9 cellular contexts compared by ENCODE assay signal in genomic region chr1:119475866-119476439, GRCh38. TPM values are rescaled to one million over a fixed set of nuclear protein-coding genes. Genes with fewer than 3 reads are reported as not detected.
DNase-seq lines count a peak whose midpoint lies in the region; ATAC-seq, FAIRE-seq and TF ChIP-seq lines count a peak whose summit lies in the region.
"Had no signal": no experiment of that assay in that cellular context is flagged by ENCODE, and none has a peak within 500 bp of the region (broad histone marks: within the 10 kb centered on the region; RNA-seq: fewer than 3 reads in every experiment).

No MANE protein-coding gene starts in this region.

- peak; percentile 74 for ATAC-seq in GM19324 (IDR thresholded peaks at IDR 0.05; ENCODE audit: low FRiP score, unreplicated experiment)
- no peak for ATAC-seq in HG02938 (IDR thresholded peaks at IDR 0.05; ENCODE audit: unreplicated experiment)

- H3K9ac ChIP-seq in mesenchymal stem cell (ENCODE audit: low read length) = no peak overlapping the region

- no peak overlapping the region for H2BK15ac ChIP-seq in mesenchymal stem cell (ENCODE audit: low read depth, poor library complexity, severe bottlenecking)

- H3K79me1 ChIP-seq in mesenchymal stem cell (replicated peaks; ENCODE audit: low read length, poor library complexity, severe bottlenecking) = no peaks in the 10 kb centered on the region

- H3K36me3 ChIP-seq in mesenchymal stem cell (ENCODE audit: control insufficient read depth in 1 of 2, insufficient read depth in 2 of 2, low read depth in 1 of 2, low read length in 2 of 2) = no peaks in the 10 kb centered on the region

- H3K14ac ChIP-seq in mesenchymal stem cell (ENCODE audit: low read length in 2 of 2) = no peak overlapping the region

- H2BK5ac ChIP-seq in mesenchymal stem cell (ENCODE audit: low read depth, low read length, poor library complexity, severe bottlenecking) = no peak overlapping the region

- H2AK5ac ChIP-seq in mesenchymal stem cell (ENCODE audit: low read length, severe bottlenecking) = no peak overlapping the region

- H3K23ac ChIP-seq in mesenchymal stem cell (ENCODE audit: low read length in 2 of 2) = no peak overlapping the region

- H3K27ac ChIP-seq in coronary artery (no peak overlapping the region), mesenchymal stem cell (ENCODE audit: low read length, poor library complexity, severe bottlenecking) (no peak overlapping the region)
- H3K27ac ChIP-seq: skin epidermis had no signal

- H2BK12ac ChIP-seq in mesenchymal stem cell (ENCODE audit: low read length in 2 of 2) = no peak overlapping the region

- no peaks in the 10 kb centered on the region for H3K4me1 ChIP-seq in mesenchymal stem cell (ENCODE audit: control insufficient read depth, insufficient read depth, low read depth, low read length)

- H3K18ac ChIP-seq in mesenchymal stem cell (ENCODE audit: low read depth in 1 of 2, low read length in 2 of 2) = no peak overlapping the region

- WGBS in mesenchymal stem cell = 22% methylated on average over 9 of the region's 9 CpGs

- DNase-seq in DMS153 treated with DMSO at 0.1 percent for 48 hours (lab: John Stamatoyannopoulos, UW; ENCODE audit: unreplicated experiment) (peak; percentile 31), HTR-8/SVneo (ENCODE audit: insufficient read length, low spot score) (peak; percentile 30), OCI-M1 (lab: John Stamatoyannopoulos, UW) (peak; percentile 71), coronary artery (ENCODE audit: low spot score) (no peak), mesenchymal stem cell (peak; percentile 27), T-helper 9 cell (no peak)

- H3K9me3 ChIP-seq in mesenchymal stem cell (ENCODE audit: control insufficient read depth, low read length) = no peaks in the 10 kb centered on the region

- H4K91ac ChIP-seq in mesenchymal stem cell (ENCODE audit: low read length) = no peak overlapping the region

- H2AFZ ChIP-seq in mesenchymal stem cell (ENCODE audit: low read depth, low read length) = no peak overlapping the region

- FAIRE-seq in HTR-8/SVneo (lab: Jason Lieb, UNC) = no peak

- H2BK120ac ChIP-seq in mesenchymal stem cell (ENCODE audit: low read depth, low read length) = no peak overlapping the region

- H3K4ac ChIP-seq in mesenchymal stem cell (ENCODE audit: low read depth in 1 of 2, low read length in 2 of 2) = no peak overlapping the region

- peak; percentile 13 for TF ChIP-seq CTCF in coronary artery (IDR thresholded peaks at IDR 0.05)

- peaks cover 19 to 57% of the 10 kb centered on the region in 2 experiments for H3K27me3 ChIP-seq in mesenchymal stem cell (ENCODE audit: control insufficient read depth in 1 of 2, insufficient read depth in 1 of 2, low read length in 2 of 2)

- no peak overlapping the region for H3K4me3 ChIP-seq in coronary artery
- H3K4me3 ChIP-seq in mesenchymal stem cell (ENCODE audit: insufficient read depth in 1 of 2, low read depth in 1 of 2, low read length in 2 of 2) = no peak overlapping the region
- H3K4me3 ChIP-seq: skin epidermis had no signal

- no peak overlapping the region for H3K4me2 ChIP-seq in mesenchymal stem cell (ENCODE audit: low read length, poor library complexity, severe bottlenecking)

- H4K8ac ChIP-seq in mesenchymal stem cell (ENCODE audit: low read length) = no peak overlapping the region

RNA-seq across cellular contexts. Expression of gene HSD3B1, which starts 31.1 kb away (rescaled TPM):
- not detected for polyA plus RNA-seq in mesenchymal stem cell (2013, experiment 1 of 2)
- not detected for polyA plus RNA-seq in mesenchymal stem cell (2013, experiment 2 of 2)

Comparison
In these comparisons a context has a peak if more than half of its experiments do, and no peak if none do; other contexts are left out.
1. DNase-seq: peak in DMS153 treated with DMSO at 0.1 percent for 48 hours (single experiment), HTR-8/SVneo (single experiment), OCI-M1 (single experiment) and mesenchymal stem cell (single experiment); none in coronary artery (single experiment) and T-helper 9 cell (single experiment).